ENCODE assay signal across 8 cellular contexts in the genomic region with DNA sequence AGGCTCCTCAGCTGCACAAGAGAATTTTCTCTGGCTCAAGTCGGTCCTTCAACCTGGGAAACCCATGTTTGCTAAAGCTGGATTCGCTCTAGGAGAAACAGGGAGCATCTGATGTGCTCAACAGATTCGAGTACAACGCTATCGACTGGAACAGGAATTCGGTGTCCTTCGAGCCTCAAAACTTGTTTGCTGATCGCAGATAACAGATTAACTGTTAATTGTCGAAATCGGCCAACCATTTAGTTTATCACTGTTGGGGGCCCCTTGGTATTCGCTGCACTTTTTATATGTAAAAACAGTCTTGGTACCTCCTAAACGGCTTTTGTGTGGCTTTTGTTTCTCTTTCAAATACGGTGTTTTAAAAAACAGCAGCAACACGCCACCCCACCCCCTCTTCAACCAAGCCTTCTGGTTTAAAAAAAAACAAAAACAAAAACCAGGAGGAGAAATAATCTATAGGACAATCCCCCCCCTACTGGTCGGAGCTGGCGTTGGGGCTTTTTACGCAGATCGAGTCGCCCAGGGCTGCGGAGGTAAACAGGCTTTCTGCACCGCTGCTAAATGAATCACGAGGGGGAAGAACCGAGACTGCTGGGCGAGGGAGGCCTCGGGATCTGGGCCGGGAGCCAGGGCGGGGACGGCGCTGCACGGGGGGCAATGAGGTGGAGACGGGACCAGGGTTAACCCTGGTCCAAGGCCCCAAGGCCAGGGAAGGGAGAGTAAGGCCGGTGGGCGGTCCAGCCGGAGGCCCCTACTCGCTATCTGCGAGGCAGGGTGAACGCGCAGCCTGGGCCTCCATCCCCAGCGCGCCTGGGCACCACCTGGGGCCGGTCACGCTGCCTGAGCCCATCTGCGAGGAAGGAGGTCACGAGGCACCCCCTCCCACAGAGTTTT.
A peak's percentile ranks its signal among the peaks of the same experiment; 100 is the strongest.
DNase-seq lines count a peak whose midpoint lies in the region; ATAC-seq, FAIRE-seq and TF ChIP-seq lines count a peak whose summit lies in the region.

No MANE protein-coding gene starts in this region.

- 18 to 31% (median 21%) methylated on average over 20 to 44 of the region's 44 CpGs for WGBS in adrenal gland, 4 donors

- H3K27ac Mint-ChIP-seq in T-helper 17 cell, result peak overlapping the region; percentile 98

- no peak for DNase-seq in D721Med (ENCODE audit: insufficient read length, low spot score)
- peak; percentile 84 for DNase-seq in NB4 (ENCODE audit: low read depth)
- DNase-seq in T-helper 17 cell, result peak; percentile 40 to 65 (median 60)
- DNase-seq in adrenal gland, result peak; percentile 77 to 89 (median 82)
- peak; percentile 74 to 83 for DNase-seq in left colon
- DNase-seq in stimulated activated CD8-positive, alpha-beta memory T cell treated with anti-CD3 and anti-CD28 coated beads, Interleukin-15, amount 100 ng/mL, for 1 hour (ENCODE audit: low read depth), result peak; percentile 57
- DNase-seq in cerebellar nuclear complex (lab: John Stamatoyannopoulos, UW), result no peak

- FAIRE-seq in D721Med (lab: Jason Lieb, UNC), result no peak

- H3K4me1 Mint-ChIP-seq in T-helper 17 cell, result peaks cover 27% of the 10 kb centered on the region

- TF ChIP-seq POLR2A in NB4 (IDR thresholded peaks at IDR 0.05; ENCODE audit: extremely low read depth, insufficient read length) (no peak), adrenal gland (IDR thresholded peaks at IDR 0.05) (no peak)

- peak overlapping the region; percentile 86 for H3K4me3 Mint-ChIP-seq in T-helper 17 cell

- ATAC-seq in GM21717 (IDR thresholded peaks at IDR 0.05; ENCODE audit: unreplicated experiment) (peak; percentile 47), T-helper 17 cell (peak; percentile 76), left colon (peak; percentile 31)

- H3K4me3 ChIP-seq in NB4 (ENCODE audit: low read depth, low read length), result no peak overlapping the region
- H3K4me3 ChIP-seq in adrenal gland, result peak overlapping the region in 1 of 4 donors; percentile 33

- H3K36me3 Mint-ChIP-seq in T-helper 17 cell (ENCODE audit: low read depth), result no peaks in the 10 kb centered on the region

- no peaks in the 10 kb centered on the region for H3K36me3 ChIP-seq in adrenal gland (replicated peaks in 1 of 2)

- H3K27me3 ChIP-seq in adrenal gland, result peaks cover 35% of the 10 kb centered on the region

- H3K4me1 ChIP-seq in adrenal gland (replicated peaks in 1 of 2), result peaks cover 18 to 36% of the 10 kb centered on the region in 2 donors

- H3K27ac ChIP-seq in adrenal gland, result peak overlapping the region in 3 of 5 donors; percentile 52 to 96 (median 79)

- H3K27me3 Mint-ChIP-seq in T-helper 17 cell, result no peaks in the 10 kb centered on the region

- H3K9me3 ChIP-seq in T-helper 17 cell (ENCODE audit: control insufficient read depth, low read length, poor library complexity, severe bottlenecking) (no peaks in the 10 kb centered on the region), adrenal gland (replicated peaks in 1 of 3) (no peaks in the 10 kb centered on the region)

- TF ChIP-seq CTCF in D721Med (IDR thresholded peaks at IDR 0.05; ENCODE audit: insufficient read depth, missing control alignments) (peak; percentile 28), NB4 (IDR thresholded peaks at IDR 0.05; ENCODE audit: low read depth, low read length) (peak; percentile 65), adrenal gland (IDR thresholded peaks at IDR 0.05) (peak in 5 of 6 experiments; percentile 33 to 50 (median 43))

- intact Hi-C loops in adrenal gland (cut with DNase I) (loop anchor here (5.0 to 10.0 kb wide), 5 partner anchors 67 to 355 kb away; no protein-coding TSS in a partner anchor), left colon (cut with DNase I, micrococcal nuclease) (loop anchor here in 1 of 2 donors (5.0 kb wide), 1 partner anchor 62 kb away; no protein-coding TSS in a partner anchor)

Comparison
In these comparisons a context has a peak if more than half of its experiments do, and no peak if none do; other contexts are left out.
1. DNase-seq: peak in NB4 (single experiment), T-helper 17 cell (3 of 3), adrenal gland (7 of 7), left colon (2 of 2) and stimulated activated CD8-positive, alpha-beta memory T cell treated with anti-CD3 and anti-CD28 coated beads, Interleukin-15, amount 100 ng/mL, for 1 hour (single experiment); none in D721Med (single experiment) and cerebellar nuclear complex (0 of 2).
2. Peak in every context shown above with its lines, with median percentiles within 50 percentile points of each other: CTCF ChIP-seq and ATAC-seq.